Comparison of ENCODE assay signal across 6 cellular contexts in the genomic region with DNA sequence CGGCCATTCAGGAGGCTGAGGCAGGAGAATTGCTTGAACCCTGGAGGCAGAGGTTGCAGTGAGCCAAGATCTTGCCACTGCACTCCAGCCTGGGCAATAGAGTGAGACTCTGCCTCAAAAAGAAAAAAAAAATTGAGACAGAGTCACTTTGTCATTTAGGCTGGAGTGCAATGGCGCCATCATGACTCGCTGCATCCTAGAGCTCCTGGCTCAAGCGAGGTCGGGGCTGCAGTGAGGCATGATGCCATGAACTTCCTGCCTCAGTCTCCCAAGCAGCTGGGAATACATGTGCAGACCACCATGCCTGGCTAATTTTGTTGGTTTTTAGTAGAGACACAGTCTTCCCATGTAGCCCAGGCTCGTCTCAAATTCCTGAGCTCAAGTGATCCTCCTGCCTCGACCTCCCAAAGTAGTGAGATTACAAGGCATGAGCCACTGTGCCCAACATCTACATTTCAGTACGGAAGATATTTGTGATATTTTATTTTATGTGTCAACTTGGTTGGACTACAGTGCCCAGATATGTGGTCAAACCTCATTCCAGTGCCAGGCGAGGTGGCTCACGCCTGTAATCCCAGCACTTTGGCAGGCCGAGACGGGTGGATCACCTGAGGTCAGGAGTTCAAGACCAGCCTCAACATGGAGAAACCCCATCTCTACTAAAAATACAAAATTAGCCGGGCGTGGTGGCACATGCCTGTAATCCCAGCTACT. TPM values are rescaled to one million over a fixed set of nuclear protein-coding genes. Genes with fewer than 3 reads are reported as not detected.
DNase-seq lines count a peak whose midpoint lies in the region; FAIRE-seq and TF ChIP-seq lines count a peak whose summit lies in the region.
"Not testable (repeated sequence)": the region's sequence is repeated elsewhere in the genome, so short reads cannot be mapped to it uniquely, and the experiment has no call there.

No MANE protein-coding gene starts in this region.

- CTCF ChIA-PET in PC-9 (lab: Charles Lee): not testable (repeated sequence)

- POLR2A ChIA-PET in PC-9 (lab: Charles Lee; ENCODE audit: unreplicated experiment): not testable (repeated sequence)

- not testable (repeated sequence) for H3K27me3 ChIP-seq in BLaER1 treated with 17β-estradiol and CSF1 and Interleukin-3, amounts not matched to agents 10 nM and 100 nM; PC-9 (ENCODE audit: insufficient read depth, low read depth)

- not testable (repeated sequence) for H3K4me3 Mint-ChIP-seq in type B pancreatic cell

- H3K4me1 Mint-ChIP-seq in type B pancreatic cell (ENCODE audit: unreplicated experiment): not testable (repeated sequence)

- H3K36me3 ChIP-seq in BLaER1 treated with 17β-estradiol and CSF1 and Interleukin-3, amounts not matched to agents 10 nM and 100 nM; PC-9 (ENCODE audit: low read depth): not testable (repeated sequence)

- H3K9me3 ChIP-seq in BLaER1 treated with 17β-estradiol and CSF1 and Interleukin-3, amounts not matched to agents 10 nM and 100 nM (replicated peaks in 1 of 11); PC-9 (ENCODE audit: insufficient read depth, low read depth): not testable (repeated sequence)

- not testable (repeated sequence) for H3K79me2 ChIP-seq in PC-9 (ENCODE audit: low read depth)

- peaks cover 0 to 29% (median 16%) of the 10 kb centered on the region in 10 experiments; a peak in 16 of 20 replicates for H3K4me1 ChIP-seq in BLaER1 treated with 17β-estradiol and CSF1 and Interleukin-3, amounts not matched to agents 10 nM and 100 nM
- peaks cover 26% of the 10 kb centered on the region for H3K4me1 ChIP-seq in PC-9 (replicated peaks; ENCODE audit: insufficient read depth)

- H3K4me2 ChIP-seq in BLaER1 treated with 17β-estradiol and CSF1 and Interleukin-3, amounts not matched to agents 10 nM and 100 nM: peak overlapping the region in 7 of 11 experiments; percentile 4 to 47 (median 17); a peak in 7 of 22 replicates
- not testable (repeated sequence) for H3K4me2 ChIP-seq in PC-9

- not testable (repeated sequence) for H3K36me3 Mint-ChIP-seq in type B pancreatic cell

- not testable (repeated sequence) for H2AFZ ChIP-seq in PC-9

- FAIRE-seq in HTR-8/SVneo (lab: Jason Lieb, UNC): peak; percentile 78

- H3K9me2 ChIP-seq in PC-9 (ENCODE audit: insufficient read depth): not testable (repeated sequence)

- not testable (repeated sequence) for DNase-seq in HTR-8/SVneo (ENCODE audit: insufficient read length, low spot score); type B pancreatic cell (ENCODE audit: extremely low spot score, unreplicated experiment)
- DNase-seq in PC-9: peak; percentile 45 to 58
- peak; percentile 52 for DNase-seq in islet precursor cell
- peak; percentile 33 for DNase-seq in mesenteric fat pad (ENCODE audit: low spot score)

- peak overlapping the region; percentile 92 for H3K27ac Mint-ChIP-seq in type B pancreatic cell

- not testable (repeated sequence) for H3K27ac ChIP-seq in BLaER1 treated with 17β-estradiol and CSF1 and Interleukin-3, amounts not matched to agents 10 nM and 100 nM; PC-9

- not testable (repeated sequence) for TF ChIP-seq CTCF in PC-9 (conservative IDR thresholded peaks at IDR 0.05); type B pancreatic cell (conservative IDR thresholded peaks at IDR 0.05)

- not testable (repeated sequence) for H3K27me3 Mint-ChIP-seq in type B pancreatic cell

- not testable (repeated sequence) for H3K9ac ChIP-seq in BLaER1 treated with 17β-estradiol and CSF1 and Interleukin-3, amounts not matched to agents 10 nM and 100 nM

- intact Hi-C loops in PC-9 (cut with micrococcal nuclease; ENCODE audit: unreplicated experiment): loop anchor here (1.0 kb wide), 1 partner anchor 9 kb away; no protein-coding TSS in a partner anchor

- not testable (repeated sequence) for H3K4me3 ChIP-seq in BLaER1 treated with 17β-estradiol and CSF1 and Interleukin-3, amounts not matched to agents 10 nM and 100 nM; PC-9

- peaks cover 18% of the 10 kb centered on the region; the same call in 1 of the 2 replicates for H3F3A ChIP-seq in PC-9 (ENCODE audit: insufficient read depth, low read depth)

- H3K9me3 Mint-ChIP-seq in type B pancreatic cell: not testable (repeated sequence)

- BruUV-seq in PC-9 (replicated peaks; lab: Mats Ljungman, UMichigan): not testable (repeated sequence)

- H4K20me1 ChIP-seq in BLaER1 treated with 17β-estradiol and CSF1 and Interleukin-3, amounts not matched to agents 10 nM and 100 nM; PC-9 (ENCODE audit: insufficient read depth): not testable (repeated sequence)

RNA-seq across cellular contexts. Expression of gene SLC2A3, which starts 14.4 kb away (rescaled TPM):
- total RNA-seq in PC-9 (2021) (24.9 and 26.2 TPM in 2 replicates), mesenteric fat pad (238 TPM), type B pancreatic cell (ENCODE audit: low replicate concordance) (214 and 2,005 TPM in 2 replicates)
